ENCODE assay signal across 1 cellular context in the genomic region with DNA sequence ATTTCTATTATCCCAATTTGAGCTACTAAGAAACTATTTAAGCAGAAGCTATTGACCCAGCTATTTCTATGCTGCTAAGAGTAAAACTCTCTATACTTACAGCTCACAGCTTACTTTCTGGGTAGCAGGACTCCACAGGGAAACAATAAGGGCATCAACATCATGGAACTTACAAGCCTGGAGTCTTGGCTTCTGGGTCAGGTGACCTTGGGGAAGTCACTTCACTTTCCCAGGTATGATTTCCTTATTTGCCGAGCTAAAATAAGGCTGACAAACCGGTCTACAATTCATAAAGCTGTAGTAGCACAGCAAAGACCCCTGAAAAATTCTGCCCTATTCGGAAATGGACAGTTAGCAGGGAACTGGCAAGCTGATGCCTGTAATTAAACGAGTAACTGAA.
TF ChIP-seq lines count a peak whose summit lies in the region.

No MANE protein-coding gene starts in this region.

TF ChIP-seq in WTC11, 78 proteins besides CTCF, POLR2A, EP300 and RAD21:
- TF ChIP-seq, protein P1, sequence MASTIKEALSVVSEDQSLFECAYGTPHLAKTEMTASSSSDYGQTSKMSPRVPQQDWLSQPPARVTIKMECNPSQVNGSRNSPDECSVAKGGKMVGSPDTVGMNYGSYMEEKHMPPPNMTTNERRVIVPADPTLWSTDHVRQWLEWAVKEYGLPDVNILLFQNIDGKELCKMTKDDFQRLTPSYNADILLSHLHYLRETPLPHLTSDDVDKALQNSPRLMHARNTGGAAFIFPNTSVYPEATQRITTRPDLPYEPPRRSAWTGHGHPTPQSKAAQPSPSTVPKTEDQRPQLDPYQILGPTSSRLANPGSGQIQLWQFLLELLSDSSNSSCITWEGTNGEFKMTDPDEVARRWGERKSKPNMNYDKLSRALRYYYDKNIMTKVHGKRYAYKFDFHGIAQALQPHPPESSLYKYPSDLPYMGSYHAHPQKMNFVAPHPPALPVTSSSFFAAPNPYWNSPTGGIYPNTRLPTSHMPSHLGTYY (CRISPR knock-in tag; IDR thresholded peaks at IDR 0.05) = no peak
- TF ChIP-seq, protein P2, sequence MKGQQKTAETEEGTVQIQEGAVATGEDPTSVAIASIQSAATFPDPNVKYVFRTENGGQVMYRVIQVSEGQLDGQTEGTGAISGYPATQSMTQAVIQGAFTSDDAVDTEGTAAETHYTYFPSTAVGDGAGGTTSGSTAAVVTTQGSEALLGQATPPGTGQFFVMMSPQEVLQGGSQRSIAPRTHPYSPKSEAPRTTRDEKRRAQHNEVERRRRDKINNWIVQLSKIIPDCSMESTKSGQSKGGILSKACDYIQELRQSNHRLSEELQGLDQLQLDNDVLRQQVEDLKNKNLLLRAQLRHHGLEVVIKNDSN (CRISPR knock-in tag; IDR thresholded peaks at IDR 0.05) = no peak
- TF ChIP-seq TCF7 (CRISPR knock-in tag; IDR thresholded peaks at IDR 0.05; ENCODE audit: low read depth) = no peak
